Comparison of ENCODE assay signal across 11 cellular contexts in genomic region chr1:180563013-180563827, GRCh38. TPM values are rescaled to one million over a fixed set of nuclear protein-coding genes. Genes with fewer than 3 reads are reported as not detected.
DNase-seq lines count a peak whose midpoint lies in the region; ATAC-seq, FAIRE-seq and TF ChIP-seq lines count a peak whose summit lies in the region.
"Had no signal": no experiment of that assay in that cellular context is flagged by ENCODE, and none has a peak within 500 bp of the region (broad histone marks: within the 10 kb centered on the region; RNA-seq: fewer than 3 reads in every experiment).

No MANE protein-coding gene starts in this region.

- H2AK5ac ChIP-seq in mesenchymal stem cell (ENCODE audit: low read length, severe bottlenecking) = peak overlapping the region; percentile 4

- H2AFZ ChIP-seq in PC-3 (ENCODE audit: low read length) (peak overlapping the region; percentile 50), endothelial cell of umbilical vein (ENCODE audit: low read depth, low read length) (peak overlapping the region; percentile 66), mesenchymal stem cell (ENCODE audit: low read depth, low read length) (peak overlapping the region; percentile 81)

- H3K9me2 ChIP-seq in PC-3 (replicated peaks; ENCODE audit: low read length) = no peaks in the 10 kb centered on the region

- 79% methylated on average over 14 of the region's 14 CpGs for WGBS in mesenchymal stem cell

- H3K23ac ChIP-seq in mesenchymal stem cell (ENCODE audit: low read length in 2 of 2) = no peak overlapping the region

- H2BK5ac ChIP-seq in mesenchymal stem cell (ENCODE audit: low read depth, low read length, poor library complexity, severe bottlenecking) = no peak overlapping the region

- H3K9me3 ChIP-seq in PC-3 (ENCODE audit: low read length) (no peaks in the 10 kb centered on the region), endothelial cell of umbilical vein (replicated peaks; ENCODE audit: control insufficient read depth, insufficient read depth, low read length) (no peaks in the 10 kb centered on the region), mesenchymal stem cell (ENCODE audit: control insufficient read depth, low read length) (no peaks in the 10 kb centered on the region)
- H3K9me3 ChIP-seq: right lobe of liver had no signal

- peaks cover 5% of the 10 kb centered on the region for H3K9me3 Mint-ChIP-seq in activated naive CD8-positive, alpha-beta T cell treated with anti-CD3 and anti-CD28 coated beads, Interleukin-2, amount 50 U/mL, for 24 hours
- no peaks in the 10 kb centered on the region for H3K9me3 Mint-ChIP-seq in effector memory CD8-positive, alpha-beta T cell

- H3K9ac ChIP-seq in PC-3 (ENCODE audit: low read length) (no peak overlapping the region), endothelial cell of umbilical vein (replicated peaks; ENCODE audit: extremely low read depth, insufficient read depth, low read length) (no peak overlapping the region), mesenchymal stem cell (ENCODE audit: low read length) (peak overlapping the region; percentile 50)
- H3K9ac ChIP-seq: BLaER1 treated with 17β-estradiol and CSF1 and Interleukin-3, amounts not matched to agents 10 nM and 100 nM had no signal

- H3K9me1 ChIP-seq in endothelial cell of umbilical vein (replicated peaks; ENCODE audit: control insufficient read depth, extremely low read depth, insufficient read depth, low read length) = no peaks in the 10 kb centered on the region

- H3K4me1 ChIP-seq in PC-3 (ENCODE audit: insufficient read depth, low read length) (0 out of 2 replicates have a peak, but pooled peaks cover 9% of the 10 kb centered on the region), endothelial cell of umbilical vein (ENCODE audit: control insufficient read depth, extremely low read depth, insufficient read depth, low read length) (peaks cover 12% of the 10 kb centered on the region), mesenchymal stem cell (ENCODE audit: control insufficient read depth, insufficient read depth, low read depth, low read length) (peaks cover 2% of the 10 kb centered on the region)
- H3K4me1 ChIP-seq: BLaER1 treated with 17β-estradiol and CSF1 and Interleukin-3, amounts not matched to agents 10 nM and 100 nM; right lobe of liver had no signal

- H3K18ac ChIP-seq in mesenchymal stem cell (ENCODE audit: low read depth in 1 of 2, low read length in 2 of 2) = peak overlapping the region in 1 of 2 experiments; percentile 5

- H3K36me3 ChIP-seq in PC-3 (ENCODE audit: low read depth, low read length) (no peaks in the 10 kb centered on the region), endothelial cell of umbilical vein (ENCODE audit: control insufficient read depth in 2 of 2, extremely low read depth in 1 of 2, insufficient read depth in 2 of 2, low read length in 2 of 2) (no peaks in the 10 kb centered on the region), mesenchymal stem cell (ENCODE audit: control insufficient read depth in 1 of 2, insufficient read depth in 2 of 2, low read depth in 1 of 2, low read length in 2 of 2) (no peaks in the 10 kb centered on the region)
- H3K36me3 ChIP-seq: BLaER1 treated with 17β-estradiol and CSF1 and Interleukin-3, amounts not matched to agents 10 nM and 100 nM; right lobe of liver had no signal

- FAIRE-seq in endothelial cell of umbilical vein (lab: Jason Lieb, UNC) = peak; percentile 84

- H3K27ac ChIP-seq in PC-3 (ENCODE audit: low read length) (no peak overlapping the region), endothelial cell of umbilical vein (ENCODE audit: insufficient read depth, low read depth, low read length) (no peak overlapping the region), mesenchymal stem cell (ENCODE audit: low read length, poor library complexity, severe bottlenecking) (peak overlapping the region; percentile 54)
- H3K27ac ChIP-seq: BLaER1 treated with 17β-estradiol and CSF1 and Interleukin-3, amounts not matched to agents 10 nM and 100 nM; right lobe of liver had no signal

- TF ChIP-seq POLR2A in endothelial cell of umbilical vein (IDR thresholded peaks at IDR 0.05; ENCODE audit: low read depth, low read length) = no peak

- no peak overlapping the region for H3K4me3 Mint-ChIP-seq in activated naive CD8-positive, alpha-beta T cell treated with anti-CD3 and anti-CD28 coated beads, Interleukin-2, amount 50 U/mL, for 24 hours
- no peak overlapping the region for H3K4me3 Mint-ChIP-seq in effector memory CD8-positive, alpha-beta T cell

- no peaks in the 10 kb centered on the region for H4K20me1 ChIP-seq in PC-3 (ENCODE audit: low read length)
- H4K20me1 ChIP-seq in endothelial cell of umbilical vein (replicated peaks; ENCODE audit: control insufficient read depth, extremely low read depth, insufficient read depth, low read length) = no peaks in the 10 kb centered on the region
- H4K20me1 ChIP-seq: BLaER1 treated with 17β-estradiol and CSF1 and Interleukin-3, amounts not matched to agents 10 nM and 100 nM had no signal

- BruUV-seq in PC-3 (replicated peaks; lab: Mats Ljungman, UMichigan) = no TSS peak
- no TSS peak for BruUV-seq in endothelial cell of umbilical vein (replicated peaks; lab: Mats Ljungman, UMichigan)

- H3K36me3 Mint-ChIP-seq in activated naive CD8-positive, alpha-beta T cell treated with anti-CD3 and anti-CD28 coated beads, Interleukin-2, amount 50 U/mL, for 24 hours (ENCODE audit: low read depth) = no peaks in the 10 kb centered on the region
- H3K36me3 Mint-ChIP-seq in effector memory CD8-positive, alpha-beta T cell (ENCODE audit: insufficient read depth) = no peaks in the 10 kb centered on the region

- no peak overlapping the region for H2BK15ac ChIP-seq in mesenchymal stem cell (ENCODE audit: low read depth, poor library complexity, severe bottlenecking)

- intact Hi-C loops in PC-3 (cut with micrococcal nuclease) (no loop called here), endothelial cell of umbilical vein (cut with micrococcal nuclease) (no loop called here)

- H3K79me1 ChIP-seq in mesenchymal stem cell (replicated peaks; ENCODE audit: low read length, poor library complexity, severe bottlenecking) = no peaks in the 10 kb centered on the region

- no peaks in the 10 kb centered on the region for H3K27me3 ChIP-seq in PC-3 (ENCODE audit: low read length)
- peaks cover 0 to 4% of the 10 kb centered on the region in 2 experiments for H3K27me3 ChIP-seq in endothelial cell of umbilical vein (ENCODE audit: control insufficient read depth in 2 of 2, insufficient read depth in 2 of 2, low read length in 2 of 2)
- no peaks in the 10 kb centered on the region for H3K27me3 ChIP-seq in mesenchymal stem cell (ENCODE audit: control insufficient read depth in 1 of 2, insufficient read depth in 1 of 2, low read length in 2 of 2)
- H3K27me3 ChIP-seq: BLaER1 treated with 17β-estradiol and CSF1 and Interleukin-3, amounts not matched to agents 10 nM and 100 nM; right lobe of liver had no signal

- H3F3A ChIP-seq in PC-3 (ENCODE audit: low read length, unreplicated experiment) = no peaks in the 10 kb centered on the region

- TF ChIP-seq CTCF in PC-3 (conservative IDR thresholded peaks at IDR 0.05; ENCODE audit: low read depth, low read length) = no peak
- TF ChIP-seq CTCF in endothelial cell of umbilical vein (IDR thresholded peaks at IDR 0.05; ENCODE audit: extremely low read depth in 1 of 2, insufficient read depth in 1 of 2, low read depth in 1 of 2, low read length in 2 of 2) = no peak

- no peak overlapping the region for H2BK120ac ChIP-seq in mesenchymal stem cell (ENCODE audit: low read depth, low read length)

- H3K4ac ChIP-seq in mesenchymal stem cell (ENCODE audit: low read depth in 1 of 2, low read length in 2 of 2) = no peak overlapping the region

- POLR2A ChIA-PET in PC-3 (lab: Charles Lee; ENCODE audit: unreplicated experiment) = no interaction called here
- POLR2A ChIA-PET in endothelial cell of umbilical vein (lab: Charles Lee) = no interaction called here

- ATAC-seq in PC-3 = peak; percentile 67
- ATAC-seq in activated naive CD8-positive, alpha-beta T cell treated with anti-CD3 and anti-CD28 coated beads, Interleukin-2, amount 50 U/mL, for 24 hours = no peak
- ATAC-seq in HG03520 (IDR thresholded peaks at IDR 0.05; ENCODE audit: unreplicated experiment) = no peak
- no peak for ATAC-seq in effector memory CD8-positive, alpha-beta T cell (replicated peaks)

- no peaks in the 10 kb centered on the region for H3K4me1 Mint-ChIP-seq in activated naive CD8-positive, alpha-beta T cell treated with anti-CD3 and anti-CD28 coated beads, Interleukin-2, amount 50 U/mL, for 24 hours
- H3K4me1 Mint-ChIP-seq in effector memory CD8-positive, alpha-beta T cell (ENCODE audit: low read depth in 2 of 2) = no peaks in the 10 kb centered on the region

- no peak overlapping the region for H3K14ac ChIP-seq in mesenchymal stem cell (ENCODE audit: low read length in 2 of 2)

- no peak overlapping the region for H3K4me3 ChIP-seq in PC-3 (ENCODE audit: low read length)
- no peak overlapping the region for H3K4me3 ChIP-seq in endothelial cell of umbilical vein (replicated peaks in 1 of 3; ENCODE audit: insufficient read depth in 1 of 3, low read depth in 1 of 3, low read length in 3 of 3)
- H3K4me3 ChIP-seq in mesenchymal stem cell (ENCODE audit: insufficient read depth in 1 of 2, low read depth in 1 of 2, low read length in 2 of 2) = no peak overlapping the region
- H3K4me3 ChIP-seq: BLaER1 treated with 17β-estradiol and CSF1 and Interleukin-3, amounts not matched to agents 10 nM and 100 nM; right lobe of liver had no signal

- H3K79me2 ChIP-seq in PC-3 (ENCODE audit: low read length) (no peaks in the 10 kb centered on the region), endothelial cell of umbilical vein (ENCODE audit: control insufficient read depth, insufficient read depth, low read length) (no peaks in the 10 kb centered on the region)

- CTCF ChIA-PET in PC-3 (lab: Charles Lee) (no interaction called here), endothelial cell of umbilical vein (lab: Charles Lee) (interaction anchor here (0.9 kb wide), 1 partner anchor 12 kb away, joined by 3 read pairs; no protein-coding TSS in a partner anchor)

- H2BK12ac ChIP-seq in mesenchymal stem cell (ENCODE audit: low read length in 2 of 2) = peak overlapping the region in 1 of 2 experiments; percentile 11

- H4K8ac ChIP-seq in mesenchymal stem cell (ENCODE audit: low read length) = no peak overlapping the region

- no peak overlapping the region for H3K27ac Mint-ChIP-seq in activated naive CD8-positive, alpha-beta T cell treated with anti-CD3 and anti-CD28 coated beads, Interleukin-2, amount 50 U/mL, for 24 hours
- no peak overlapping the region for H3K27ac Mint-ChIP-seq in effector memory CD8-positive, alpha-beta T cell

- no peak overlapping the region for H4K91ac ChIP-seq in mesenchymal stem cell (ENCODE audit: low read length)

- dilution Hi-C loops in endothelial cell of umbilical vein (cut with MboI; ENCODE audit: extremely low pct_ligation_motif_present, low sequenced_read_pairs) = no loop called here

- no peak overlapping the region for H3K4me2 ChIP-seq in PC-3 (ENCODE audit: low read length)
- H3K4me2 ChIP-seq in endothelial cell of umbilical vein (ENCODE audit: insufficient read depth, low read length) = no peak overlapping the region
- H3K4me2 ChIP-seq in mesenchymal stem cell (ENCODE audit: low read length, poor library complexity, severe bottlenecking) = no peak overlapping the region
- H3K4me2 ChIP-seq: BLaER1 treated with 17β-estradiol and CSF1 and Interleukin-3, amounts not matched to agents 10 nM and 100 nM had no signal

- peak; percentile 86 for DNase-seq in AG20443 (ENCODE audit: low spot score)
- DNase-seq in PC-3 = no peak
- peak; percentile 65 for DNase-seq in endothelial cell of umbilical vein (ENCODE audit: low read depth, low spot score)
- peak; percentile 49 for DNase-seq in mesenchymal stem cell
- no peak for DNase-seq in activated naive CD8-positive, alpha-beta T cell treated with anti-CD3 and anti-CD28 coated beads, Interleukin-2, amount 50 U/mL, for 24 hours
- DNase-seq in central memory CD4-positive, alpha-beta T cell = no peak
- DNase-seq in effector memory CD8-positive, alpha-beta T cell = no peak
- DNase-seq: right lobe of liver had no signal

- peaks cover 14% of the 10 kb centered on the region for H3K27me3 Mint-ChIP-seq in activated naive CD8-positive, alpha-beta T cell treated with anti-CD3 and anti-CD28 coated beads, Interleukin-2, amount 50 U/mL, for 24 hours
- peaks cover 33 to 62% of the 10 kb centered on the region in 2 donors for H3K27me3 Mint-ChIP-seq in effector memory CD8-positive, alpha-beta T cell

RNA-seq across cellular contexts. Expression of gene OVAAL, which starts 4.5 kb away (rescaled TPM):
- total RNA-seq in PC-3 (2014; rRNA removed) (not detected in 2 replicates), endothelial cell of umbilical vein (not detected in 2 replicates)
- 0.04 TPM in 1 of 2 replicates, not detected in the other for polyA plus RNA-seq in endothelial cell of umbilical vein
- not detected in 2 replicates for polyA plus RNA-seq in endothelial cell of umbilical vein (2011; cell fraction: cytosol; rRNA removed)
- 0.14 TPM in 1 of 2 replicates, not detected in the other for polyA plus RNA-seq in endothelial cell of umbilical vein (2011; cell fraction: nucleus; rRNA removed)
- polyA plus RNA-seq in endothelial cell of umbilical vein (2012) = 0.14 TPM in 1 of 2 replicates, not detected in the other
- not detected in 2 replicates for polyA minus RNA-seq in endothelial cell of umbilical vein
- not detected for polyA minus RNA-seq in endothelial cell of umbilical vein (2011; cell fraction: cytosol; rRNA and poly(A)+ RNA removed)
- polyA minus RNA-seq in endothelial cell of umbilical vein (2011; cell fraction: nucleus; rRNA and poly(A)+ RNA removed) = not detected in 2 replicates
- polyA plus RNA-seq in mesenchymal stem cell (2013, experiment 1 of 2) = not detected
- not detected for polyA plus RNA-seq in mesenchymal stem cell (2013, experiment 2 of 2)
- total RNA-seq: liver, right lobe of liver had no signal
- polyA plus RNA-seq: liver had no signal

Comparison
In these comparisons a context has a peak if more than half of its experiments do, and no peak if none do; other contexts are left out.
1. DNase-seq: peak in AG20443 (single experiment), endothelial cell of umbilical vein (single experiment) and mesenchymal stem cell (single experiment); none in PC-3 (single experiment), activated naive CD8-positive, alpha-beta T cell treated with anti-CD3 and anti-CD28 coated beads, Interleukin-2, amount 50 U/mL, for 24 hours (single experiment), central memory CD4-positive, alpha-beta T cell (single experiment) and effector memory CD8-positive, alpha-beta T cell (0 of 3).
2. Peak in every context shown above with its lines, with median percentiles within 50 percentile points of each other: H2AFZ ChIP-seq.